1 cellular context compared by ENCODE assay signal in the genomic region with DNA sequence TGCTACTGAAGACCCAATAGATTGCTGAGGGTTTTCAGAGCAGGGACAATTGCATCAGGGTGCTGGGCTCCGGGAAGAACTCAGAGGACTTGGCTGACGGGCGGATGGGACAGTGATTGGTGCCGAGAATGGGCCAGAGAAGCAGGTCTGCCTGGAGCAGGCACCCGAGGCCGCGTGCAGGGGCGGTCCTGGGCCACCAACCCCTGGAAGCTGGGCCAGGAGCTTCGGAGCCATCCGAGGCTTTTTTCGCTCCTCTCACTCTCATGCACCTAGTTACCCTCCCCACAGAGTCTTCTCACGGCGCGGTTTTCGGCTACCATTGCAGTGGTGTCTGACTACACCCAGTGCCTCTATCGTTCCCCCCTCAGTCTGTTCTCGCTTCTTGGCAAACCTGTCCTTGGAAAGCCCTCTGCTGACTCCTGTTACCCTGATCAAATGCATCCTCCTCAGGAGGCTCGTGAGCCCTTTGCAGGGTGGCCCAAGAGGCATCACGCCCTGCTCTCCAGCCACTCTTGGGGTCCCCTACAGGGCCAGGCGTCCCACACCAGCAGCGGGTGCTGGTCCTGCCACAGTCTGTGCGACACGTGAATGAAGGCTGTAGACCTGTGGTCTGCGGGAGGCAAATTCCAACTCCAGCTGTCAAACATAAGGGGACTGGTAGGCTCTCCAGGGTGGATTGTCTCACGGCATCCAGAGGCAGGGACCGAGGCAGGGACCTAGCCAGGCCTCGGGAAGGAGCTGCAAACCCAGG.
TF ChIP-seq lines count a peak whose summit lies in the region.

No MANE protein-coding gene starts in this region.

TF ChIP-seq in GM23338, 12 proteins besides CTCF, POLR2A, EP300 and RAD21 (continued from another document):
- TF ChIP-seq, protein P1, sequence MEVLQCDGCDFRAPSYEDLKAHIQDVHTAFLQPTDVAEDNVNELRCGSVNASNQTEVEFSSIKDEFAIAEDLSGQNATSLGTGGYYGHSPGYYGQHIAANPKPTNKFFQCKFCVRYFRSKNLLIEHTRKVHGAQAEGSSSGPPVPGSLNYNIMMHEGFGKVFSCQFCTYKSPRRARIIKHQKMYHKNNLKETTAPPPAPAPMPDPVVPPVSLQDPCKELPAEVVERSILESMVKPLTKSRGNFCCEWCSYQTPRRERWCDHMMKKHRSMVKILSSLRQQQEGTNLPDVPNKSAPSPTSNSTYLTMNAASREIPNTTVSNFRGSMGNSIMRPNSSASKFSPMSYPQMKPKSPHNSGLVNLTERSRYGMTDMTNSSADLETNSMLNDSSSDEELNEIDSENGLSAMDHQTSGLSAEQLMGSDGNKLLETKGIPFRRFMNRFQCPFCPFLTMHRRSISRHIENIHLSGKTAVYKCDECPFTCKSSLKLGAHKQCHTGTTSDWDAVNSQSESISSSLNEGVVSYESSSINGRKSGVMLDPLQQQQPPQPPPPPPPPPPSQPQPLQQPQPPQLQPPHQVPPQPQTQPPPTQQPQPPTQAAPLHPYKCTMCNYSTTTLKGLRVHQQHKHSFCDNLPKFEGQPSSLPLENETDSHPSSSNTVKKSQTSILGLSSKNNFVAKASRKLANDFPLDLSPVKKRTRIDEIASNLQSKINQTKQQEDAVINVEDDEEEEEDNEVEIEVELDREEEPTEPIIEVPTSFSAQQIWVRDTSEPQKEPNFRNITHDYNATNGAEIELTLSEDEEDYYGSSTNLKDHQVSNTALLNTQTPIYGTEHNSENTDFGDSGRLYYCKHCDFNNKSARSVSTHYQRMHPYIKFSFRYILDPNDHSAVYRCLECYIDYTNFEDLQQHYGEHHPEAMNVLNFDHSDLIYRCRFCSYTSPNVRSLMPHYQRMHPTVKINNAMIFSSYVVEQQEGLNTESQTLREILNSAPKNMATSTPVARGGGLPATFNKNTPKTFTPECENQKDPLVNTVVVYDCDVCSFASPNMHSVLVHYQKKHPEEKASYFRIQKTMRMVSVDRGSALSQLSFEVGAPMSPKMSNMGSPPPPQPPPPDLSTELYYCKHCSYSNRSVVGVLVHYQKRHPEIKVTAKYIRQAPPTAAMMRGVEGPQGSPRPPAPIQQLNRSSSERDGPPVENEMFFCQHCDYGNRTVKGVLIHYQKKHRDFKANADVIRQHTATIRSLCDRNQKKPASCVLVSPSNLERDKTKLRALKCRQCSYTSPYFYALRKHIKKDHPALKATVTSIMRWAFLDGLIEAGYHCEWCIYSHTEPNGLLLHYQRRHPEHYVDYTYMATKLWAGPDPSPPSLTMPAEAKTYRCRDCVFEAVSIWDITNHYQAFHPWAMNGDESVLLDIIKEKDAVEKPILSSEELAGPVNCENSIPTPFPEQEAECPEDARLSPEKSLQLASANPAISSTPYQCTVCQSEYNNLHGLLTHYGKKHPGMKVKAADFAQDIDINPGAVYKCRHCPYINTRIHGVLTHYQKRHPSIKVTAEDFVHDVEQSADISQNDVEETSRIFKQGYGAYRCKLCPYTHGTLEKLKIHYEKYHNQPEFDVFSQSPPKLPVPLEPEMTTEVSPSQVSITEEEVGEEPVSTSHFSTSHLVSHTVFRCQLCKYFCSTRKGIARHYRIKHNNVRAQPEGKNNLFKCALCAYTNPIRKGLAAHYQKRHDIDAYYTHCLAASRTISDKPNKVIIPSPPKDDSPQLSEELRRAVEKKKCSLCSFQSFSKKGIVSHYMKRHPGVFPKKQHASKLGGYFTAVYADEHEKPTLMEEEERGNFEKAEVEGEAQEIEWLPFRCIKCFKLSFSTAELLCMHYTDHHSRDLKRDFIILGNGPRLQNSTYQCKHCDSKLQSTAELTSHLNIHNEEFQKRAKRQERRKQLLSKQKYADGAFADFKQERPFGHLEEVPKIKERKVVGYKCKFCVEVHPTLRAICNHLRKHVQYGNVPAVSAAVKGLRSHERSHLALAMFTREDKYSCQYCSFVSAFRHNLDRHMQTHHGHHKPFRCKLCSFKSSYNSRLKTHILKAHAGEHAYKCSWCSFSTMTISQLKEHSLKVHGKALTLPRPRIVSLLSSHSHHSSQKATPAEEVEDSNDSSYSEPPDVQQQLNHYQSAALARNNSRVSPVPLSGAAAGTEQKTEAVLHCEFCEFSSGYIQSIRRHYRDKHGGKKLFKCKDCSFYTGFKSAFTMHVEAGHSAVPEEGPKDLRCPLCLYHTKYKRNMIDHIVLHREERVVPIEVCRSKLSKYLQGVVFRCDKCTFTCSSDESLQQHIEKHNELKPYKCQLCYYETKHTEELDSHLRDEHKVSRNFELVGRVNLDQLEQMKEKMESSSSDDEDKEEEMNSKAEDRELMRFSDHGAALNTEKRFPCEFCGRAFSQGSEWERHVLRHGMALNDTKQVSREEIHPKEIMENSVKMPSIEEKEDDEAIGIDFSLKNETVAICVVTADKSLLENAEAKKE (CRISPR knock-in tag; IDR thresholded peaks at IDR 0.05) = no peak
- TF ChIP-seq, protein P2, sequence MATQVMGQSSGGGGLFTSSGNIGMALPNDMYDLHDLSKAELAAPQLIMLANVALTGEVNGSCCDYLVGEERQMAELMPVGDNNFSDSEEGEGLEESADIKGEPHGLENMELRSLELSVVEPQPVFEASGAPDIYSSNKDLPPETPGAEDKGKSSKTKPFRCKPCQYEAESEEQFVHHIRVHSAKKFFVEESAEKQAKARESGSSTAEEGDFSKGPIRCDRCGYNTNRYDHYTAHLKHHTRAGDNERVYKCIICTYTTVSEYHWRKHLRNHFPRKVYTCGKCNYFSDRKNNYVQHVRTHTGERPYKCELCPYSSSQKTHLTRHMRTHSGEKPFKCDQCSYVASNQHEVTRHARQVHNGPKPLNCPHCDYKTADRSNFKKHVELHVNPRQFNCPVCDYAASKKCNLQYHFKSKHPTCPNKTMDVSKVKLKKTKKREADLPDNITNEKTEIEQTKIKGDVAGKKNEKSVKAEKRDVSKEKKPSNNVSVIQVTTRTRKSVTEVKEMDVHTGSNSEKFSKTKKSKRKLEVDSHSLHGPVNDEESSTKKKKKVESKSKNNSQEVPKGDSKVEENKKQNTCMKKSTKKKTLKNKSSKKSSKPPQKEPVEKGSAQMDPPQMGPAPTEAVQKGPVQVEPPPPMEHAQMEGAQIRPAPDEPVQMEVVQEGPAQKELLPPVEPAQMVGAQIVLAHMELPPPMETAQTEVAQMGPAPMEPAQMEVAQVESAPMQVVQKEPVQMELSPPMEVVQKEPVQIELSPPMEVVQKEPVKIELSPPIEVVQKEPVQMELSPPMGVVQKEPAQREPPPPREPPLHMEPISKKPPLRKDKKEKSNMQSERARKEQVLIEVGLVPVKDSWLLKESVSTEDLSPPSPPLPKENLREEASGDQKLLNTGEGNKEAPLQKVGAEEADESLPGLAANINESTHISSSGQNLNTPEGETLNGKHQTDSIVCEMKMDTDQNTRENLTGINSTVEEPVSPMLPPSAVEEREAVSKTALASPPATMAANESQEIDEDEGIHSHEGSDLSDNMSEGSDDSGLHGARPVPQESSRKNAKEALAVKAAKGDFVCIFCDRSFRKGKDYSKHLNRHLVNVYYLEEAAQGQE (IDR thresholded peaks at IDR 0.05; ENCODE audit: unreplicated experiment) = no peak
- TF ChIP-seq POLR2AphosphoS5 (IDR thresholded peaks at IDR 0.05; ENCODE audit: low read depth) (no peak), ZNF331 (CRISPR knock-in tag; IDR thresholded peaks at IDR 0.05; ENCODE audit: low read depth) (no peak), ZNF114 (CRISPR knock-in tag; IDR thresholded peaks at IDR 0.05) (no peak), NANOG (IDR thresholded peaks at IDR 0.05; ENCODE audit: borderline replicate concordance) (no peak), CREB1 (CRISPR knock-in tag; IDR thresholded peaks at IDR 0.05; ENCODE audit: low read depth) (no peak), STAT1 (IDR thresholded peaks at IDR 0.05; ENCODE audit: unreplicated experiment) (no peak)
- TF ChIP-seq, protein P3, sequence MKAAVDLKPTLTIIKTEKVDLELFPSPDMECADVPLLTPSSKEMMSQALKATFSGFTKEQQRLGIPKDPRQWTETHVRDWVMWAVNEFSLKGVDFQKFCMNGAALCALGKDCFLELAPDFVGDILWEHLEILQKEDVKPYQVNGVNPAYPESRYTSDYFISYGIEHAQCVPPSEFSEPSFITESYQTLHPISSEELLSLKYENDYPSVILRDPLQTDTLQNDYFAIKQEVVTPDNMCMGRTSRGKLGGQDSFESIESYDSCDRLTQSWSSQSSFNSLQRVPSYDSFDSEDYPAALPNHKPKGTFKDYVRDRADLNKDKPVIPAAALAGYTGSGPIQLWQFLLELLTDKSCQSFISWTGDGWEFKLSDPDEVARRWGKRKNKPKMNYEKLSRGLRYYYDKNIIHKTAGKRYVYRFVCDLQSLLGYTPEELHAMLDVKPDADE (IDR thresholded peaks at IDR 0.05) = no peak
